Comparison of ENCODE assay signal across 11 cellular contexts in the genomic region with DNA sequence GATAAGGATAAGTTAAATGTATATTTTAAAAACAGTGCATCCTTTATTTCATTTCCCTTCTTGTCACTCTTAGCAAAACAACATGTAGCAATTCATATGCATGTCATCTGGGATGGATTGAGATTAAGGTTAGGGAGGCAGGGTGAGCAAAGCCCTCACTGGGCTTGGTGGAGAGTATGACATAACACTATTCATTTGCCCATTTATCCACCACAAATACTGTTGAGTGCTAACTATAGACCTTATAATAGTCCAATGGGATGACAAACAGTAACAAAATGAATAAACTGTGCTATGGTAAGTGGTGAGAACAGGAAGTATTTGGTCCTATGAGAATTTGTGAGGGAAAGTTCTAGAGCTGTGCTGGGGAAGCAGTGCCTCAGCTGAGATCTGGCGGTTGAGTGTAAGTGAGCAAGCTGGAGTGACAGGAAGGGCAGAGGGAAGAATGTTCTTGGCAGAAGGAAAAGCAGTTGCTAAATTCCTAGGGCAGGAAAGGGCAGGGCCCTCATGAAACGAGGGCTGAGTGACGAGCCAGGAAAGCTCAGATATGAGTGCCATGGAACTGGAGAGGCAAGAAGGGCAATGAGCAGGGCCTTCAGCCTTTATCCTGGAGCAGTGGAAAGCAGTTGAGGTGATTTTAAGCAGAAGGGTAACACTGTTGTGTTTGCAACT. TPM values are rescaled to one million over a fixed set of nuclear protein-coding genes. Genes with fewer than 3 reads are reported as not detected.
DNase-seq lines count a peak whose midpoint lies in the region; ATAC-seq and TF ChIP-seq lines count a peak whose summit lies in the region.
"Had no signal": no experiment of that assay in that cellular context is flagged by ENCODE, and none has a peak within 500 bp of the region (broad histone marks: within the 10 kb centered on the region; RNA-seq: fewer than 3 reads in every experiment).

No MANE protein-coding gene starts in this region.

- H3K36me3 Mint-ChIP-seq in endodermal cell (ENCODE audit: low read depth), result peaks cover 34% of the 10 kb centered on the region

- no peak overlapping the region for H3K4me3 Mint-ChIP-seq in endodermal cell

- H3K9ac ChIP-seq in endodermal cell (ENCODE audit: extremely low read depth, low read length, poor library complexity, severe bottlenecking), result no peak overlapping the region

- H3K9me3 ChIP-seq in endodermal cell (ENCODE audit: control insufficient read depth, low read length) (no peaks in the 10 kb centered on the region), tibial nerve (no peaks in the 10 kb centered on the region)
- H3K9me3 ChIP-seq: pancreas had no signal

- 85 to 89% methylated on average over 3 of the region's 3 CpGs for whole genome bisulfite sequencing in endodermal cell (ENCODE audit: insufficient coverage in 1 of 2, insufficient read length in 1 of 2), 2 experiments
- 31 to 32% methylated on average over 3 of the region's 3 CpGs for WGBS in tibial nerve, 2 donors

- ATAC-seq in left colon, result peak; percentile 69
- ATAC-seq in HG03025 (IDR thresholded peaks at IDR 0.05; ENCODE audit: low FRiP score, unreplicated experiment), result no peak

- H3K9me3 Mint-ChIP-seq in endodermal cell, result no peaks in the 10 kb centered on the region

- TF ChIP-seq POLR2A in tibial nerve (IDR thresholded peaks at IDR 0.05), result no peak

- TF ChIP-seq CTCF in endodermal cell (conservative IDR thresholded peaks at IDR 0.05), result no peak
- TF ChIP-seq CTCF in tibial nerve (IDR thresholded peaks at IDR 0.05), result no peak

- H3K4me1 ChIP-seq in endodermal cell (ENCODE audit: control insufficient read depth, insufficient read depth, low read length), result no peaks in the 10 kb centered on the region
- H3K4me1 ChIP-seq in tibial nerve, result peaks cover 0 to 53% (median 8%) of the 10 kb centered on the region in 4 donors

- H3K4me3 ChIP-seq in endodermal cell (ENCODE audit: low read length), result no peak overlapping the region
- H3K4me3 ChIP-seq in tibial nerve, result no peak overlapping the region
- H3K4me3 ChIP-seq: pancreas had no signal

- peak overlapping the region; percentile 32 for H3K27ac Mint-ChIP-seq in endodermal cell

- H3K27me3 ChIP-seq in endodermal cell (ENCODE audit: control insufficient read depth, insufficient read depth, low read length, poor library complexity, severe bottlenecking) (no peaks in the 10 kb centered on the region), tibial nerve (no peaks in the 10 kb centered on the region)
- H3K27me3 ChIP-seq: pancreas had no signal

- DNase-seq in HPDE6-E6E7 (ENCODE audit: extremely low spot score), result peak; percentile 16
- DNase-seq in endodermal cell, result peak; percentile 51
- DNase-seq in left colon, result peak; percentile 6 to 26
- DNase-seq in tibial nerve (ENCODE audit: low spot score in 2 of 2), result peak in 1 of 2 donors; percentile 8
- DNase-seq in activated naive CD4-positive, alpha-beta T cell treated with anti-CD3 and anti-CD28 coated beads, Interleukin-2, amount 50 U/mL, for 16 hours, result no peak
- no peak for DNase-seq in NK-92 treated with Interleukin-12 subunit alpha and Interleukin-12 subunit beta, amount 100 ng/mL, for 24 hours (lab: John Stamatoyannopoulos, UW)
- DNase-seq in KG1 (lab: John Stamatoyannopoulos, UW), result no peak
- DNase-seq: activated effector memory CD4-positive, alpha-beta T cell treated with anti-CD3 and anti-CD28 coated beads, Interleukin-2, amount 50 U/mL, for 16 hours; NCI-H2227 treated with DMSO at 0.1 percent for 48 hours; pancreas had no signal

- H3K27ac ChIP-seq in endodermal cell (ENCODE audit: low read depth, low read length) (no peak overlapping the region), tibial nerve (peak overlapping the region in 2 of 4 donors; percentile 56 to 57)
- H3K27ac ChIP-seq: pancreas had no signal

- H3K4me1 Mint-ChIP-seq in endodermal cell, result peaks cover 45% of the 10 kb centered on the region

- intact Hi-C loops in left colon (cut with DNase I, micrococcal nuclease), result no loop called here

- peaks cover 25% of the 10 kb centered on the region for H3K36me3 ChIP-seq in endodermal cell (ENCODE audit: control insufficient read depth, insufficient read depth, low read length)
- H3K36me3 ChIP-seq in tibial nerve, result no peaks in the 10 kb centered on the region
- H3K36me3 ChIP-seq: pancreas had no signal

- no peaks in the 10 kb centered on the region for H3K27me3 Mint-ChIP-seq in endodermal cell (ENCODE audit: insufficient read depth)

- peak; percentile 44 to 76 for TF ChIP-seq EP300 in tibial nerve (IDR thresholded peaks at IDR 0.05)

RNA-seq across cellular contexts. Expression of a gene that starts 6.7 kb away (rescaled TPM):
- total RNA-seq in endodermal cell, result 100 to 1,000 TPM; 109 to 138 TPM
- polyA plus RNA-seq in endodermal cell (2013, experiment 1 of 2), result 119 TPM
- 116 TPM for polyA plus RNA-seq in endodermal cell (2013, experiment 2 of 2)
- 100 to 1,000 TPM; 122 to 139 TPM for total RNA-seq in left colon
- total RNA-seq in tibial nerve, result 10 to 100 TPM; 54.9 to 75.9 (median 62.9) TPM

Comparison
In these comparisons a context has a peak if more than half of its experiments do, and no peak if none do; other contexts are left out.
1. DNase-seq: peak in HPDE6-E6E7 (single experiment), endodermal cell (single experiment) and left colon (2 of 2); none in activated naive CD4-positive, alpha-beta T cell treated with anti-CD3 and anti-CD28 coated beads, Interleukin-2, amount 50 U/mL, for 16 hours (single experiment), NK-92 treated with Interleukin-12 subunit alpha and Interleukin-12 subunit beta, amount 100 ng/mL, for 24 hours (single experiment) and KG1 (single experiment).